Comparison of ENCODE assay signal across 12 cellular contexts in genomic region chr10:12726971-12727831, GRCh38.
DNase-seq lines count a peak whose midpoint lies in the region; FAIRE-seq and TF ChIP-seq lines count a peak whose summit lies in the region.
"Had no signal": no experiment of that assay in that cellular context is flagged by ENCODE, and none has a peak within 500 bp of the region (broad histone marks: within the 10 kb centered on the region; RNA-seq: fewer than 3 reads in every experiment).

No MANE protein-coding gene starts in this region.

- peak; percentile 24 for DNase-seq in stimulated activated naive CD4-positive, alpha-beta T cell treated with Interleukin-2 at 50 U/mL for 16 hours (lab: John Stamatoyannopoulos, UW)
- no peak for DNase-seq in stimulated activated naive CD4-positive, alpha-beta T cell (lab: John Stamatoyannopoulos, UW)
- peak; percentile 11 for DNase-seq in activated naive CD8-positive, alpha-beta T cell treated with anti-CD3 and anti-CD28 coated beads for 36 hours
- DNase-seq in kidney glomerular epithelial cell (lab: John Stamatoyannopoulos, UW) (peak; percentile 63), urothelium cell line (ENCODE audit: low spot score) (no peak), posterior cingulate gyrus (no peak), H54 (ENCODE audit: insufficient read length, low spot score) (no peak), amygdala (lab: John Stamatoyannopoulos, UW) (no peak)
- DNase-seq: activated B cell treated with CpG ODN at 0.5 μM for 24 hours, NCI-H2081 treated with DMSO at 0.1 percent for 48 hours, substantia nigra had no signal

- FAIRE-seq in urothelium cell line (lab: Jason Lieb, UNC) (peak; percentile 65), H54 (lab: Jason Lieb, UNC) (no peak)
- FAIRE-seq: GM12892 had no signal

- no peaks in the 10 kb centered on the region for H3K9me3 Mint-ChIP-seq in activated naive CD8-positive, alpha-beta T cell treated with anti-CD3 and anti-CD28 coated beads for 36 hours
- H3K9me3 Mint-ChIP-seq: activated B cell treated with CpG ODN at 0.5 μM for 24 hours had no signal

- H3K4me1 Mint-ChIP-seq in activated naive CD8-positive, alpha-beta T cell treated with anti-CD3 and anti-CD28 coated beads for 36 hours = peaks cover 12% of the 10 kb centered on the region
- H3K4me1 Mint-ChIP-seq: activated B cell treated with CpG ODN at 0.5 μM for 24 hours had no signal

- no peak overlapping the region for H3K27ac Mint-ChIP-seq in activated naive CD8-positive, alpha-beta T cell treated with anti-CD3 and anti-CD28 coated beads for 36 hours
- H3K27ac Mint-ChIP-seq: activated B cell treated with CpG ODN at 0.5 μM for 24 hours had no signal

- TF ChIP-seq POLR2A in H54 (IDR thresholded peaks at IDR 0.05; ENCODE audit: low read depth, low read length) = no peak

- H3K4me3 Mint-ChIP-seq in activated naive CD8-positive, alpha-beta T cell treated with anti-CD3 and anti-CD28 coated beads for 36 hours = no peak overlapping the region
- H3K4me3 Mint-ChIP-seq: activated B cell treated with CpG ODN at 0.5 μM for 24 hours had no signal

- H3K36me3 Mint-ChIP-seq in activated naive CD8-positive, alpha-beta T cell treated with anti-CD3 and anti-CD28 coated beads for 36 hours = peaks cover 2% of the 10 kb centered on the region

- no peaks in the 10 kb centered on the region for H3K27me3 Mint-ChIP-seq in activated naive CD8-positive, alpha-beta T cell treated with anti-CD3 and anti-CD28 coated beads for 36 hours
- H3K27me3 Mint-ChIP-seq: activated B cell treated with CpG ODN at 0.5 μM for 24 hours had no signal

- intact Hi-C loops in posterior cingulate gyrus (cut with DNase I) = loop anchor here (10.0 kb wide), 1 partner anchor 328 kb away; no protein-coding TSS in a partner anchor

Comparison
In these comparisons a context has a peak if more than half of its experiments do, and no peak if none do; other contexts are left out.
1. DNase-seq: peak in stimulated activated naive CD4-positive, alpha-beta T cell treated with Interleukin-2 at 50 U/mL for 16 hours (single experiment), activated naive CD8-positive, alpha-beta T cell treated with anti-CD3 and anti-CD28 coated beads for 36 hours (single experiment) and kidney glomerular epithelial cell (single experiment); none in stimulated activated naive CD4-positive, alpha-beta T cell (0 of 6), urothelium cell line (single experiment), posterior cingulate gyrus (0 of 10), H54 (single experiment) and amygdala (0 of 56).